8 cellular contexts compared by ENCODE assay signal in the genomic region with DNA sequence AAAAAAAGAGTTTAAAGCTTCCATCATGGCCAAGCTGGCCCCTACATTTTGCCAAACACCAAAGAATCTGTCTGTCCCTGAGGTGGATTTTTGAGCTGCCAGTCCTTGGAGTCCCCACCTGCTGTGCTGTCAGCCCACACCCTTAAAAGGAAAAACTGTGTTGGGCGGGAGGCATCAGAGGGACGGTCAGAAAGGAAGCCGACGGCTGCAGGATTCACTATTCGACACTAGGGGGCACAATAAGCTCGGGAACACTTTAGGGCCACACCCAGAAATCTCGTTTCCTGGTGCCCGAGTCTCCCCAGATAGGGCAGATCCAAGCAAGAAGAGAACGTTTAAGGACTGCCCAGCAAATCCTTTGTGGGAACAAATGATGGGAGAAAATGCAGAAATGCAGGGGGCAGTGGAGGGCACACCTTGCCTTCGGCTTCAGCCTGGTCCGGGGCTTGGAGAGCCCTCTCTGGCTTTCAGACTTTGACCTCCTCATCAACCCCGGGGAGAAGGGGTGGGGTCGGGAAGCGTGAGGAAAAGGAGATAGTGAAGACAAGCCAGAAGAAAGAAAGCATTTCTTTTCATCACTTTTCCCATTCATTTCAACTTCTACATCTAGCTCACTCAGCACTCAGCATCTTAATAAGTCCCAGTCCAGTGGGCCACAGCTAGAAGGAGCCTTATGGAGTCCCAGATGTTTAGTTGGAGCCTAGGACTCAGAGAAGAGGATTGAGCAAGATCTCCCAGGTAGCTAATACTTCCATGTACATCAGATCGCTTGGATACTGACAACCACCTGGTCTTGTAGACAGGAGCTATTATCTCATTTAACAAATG. TPM values are rescaled to one million over a fixed set of nuclear protein-coding genes. Genes with fewer than 3 reads are reported as not detected.
DNase-seq lines count a peak whose midpoint lies in the region; ATAC-seq, FAIRE-seq and TF ChIP-seq lines count a peak whose summit lies in the region.

No MANE protein-coding gene starts in this region.

- peaks cover 0 to 29% of the 10 kb centered on the region in 2 donors for H3K4me1 ChIP-seq in right atrium auricular region

- H3K4me3 Mint-ChIP-seq in T-helper 1 cell treated with Interleukin-12 subunit alpha and Interleukin-12 subunit beta and Interleukin-4 antibody, amounts not matched to agents 30 μg/mL and 1 μg/mL, for 36 hours = peak overlapping the region; percentile 75

- H3K27ac ChIP-seq in angular gyrus (ENCODE audit: low read depth, low read length) (peak overlapping the region; percentile 62), right atrium auricular region (peak overlapping the region; percentile 77 to 90)

- H3K4me3 ChIP-seq in GM08714 (ENCODE audit: low read length) (peak overlapping the region; percentile 48; the same call in 1 of the 2 replicates), right atrium auricular region (peak overlapping the region; percentile 35 to 46)

- H3K36me3 ChIP-seq in right atrium auricular region = no peaks in the 10 kb centered on the region

- DNase-seq in NCI-H1694 (lab: John Stamatoyannopoulos, UW) (peak; percentile 97), right atrium auricular region (ENCODE audit: low spot score) (peak; percentile 96), pulmonary artery endothelial cell (ENCODE audit: low read depth, low spot score) (peak; percentile 70), urothelium cell line (ENCODE audit: low spot score) (peak; percentile 93)

- no peaks in the 10 kb centered on the region for H3K9me3 ChIP-seq in right atrium auricular region

- peaks cover 6% of the 10 kb centered on the region for H3K27me3 Mint-ChIP-seq in T-helper 1 cell treated with Interleukin-12 subunit alpha and Interleukin-12 subunit beta and Interleukin-4 antibody, amounts not matched to agents 30 μg/mL and 1 μg/mL, for 36 hours (ENCODE audit: low read depth)

- H3K9me3 Mint-ChIP-seq in T-helper 1 cell treated with Interleukin-12 subunit alpha and Interleukin-12 subunit beta and Interleukin-4 antibody, amounts not matched to agents 30 μg/mL and 1 μg/mL, for 36 hours = no peaks in the 10 kb centered on the region

- no peaks in the 10 kb centered on the region for H3K36me3 Mint-ChIP-seq in T-helper 1 cell treated with Interleukin-12 subunit alpha and Interleukin-12 subunit beta and Interleukin-4 antibody, amounts not matched to agents 30 μg/mL and 1 μg/mL, for 36 hours (ENCODE audit: low read depth)

- peak; percentile 71 for ATAC-seq in HG02798 (IDR thresholded peaks at IDR 0.05; ENCODE audit: poor library complexity, unreplicated experiment)

- H3K27me3 ChIP-seq in right atrium auricular region = no peaks in the 10 kb centered on the region

- H3K27ac Mint-ChIP-seq in T-helper 1 cell treated with Interleukin-12 subunit alpha and Interleukin-12 subunit beta and Interleukin-4 antibody, amounts not matched to agents 30 μg/mL and 1 μg/mL, for 36 hours = peak overlapping the region; percentile 28

- TF ChIP-seq CTCF in right atrium auricular region (IDR thresholded peaks at IDR 0.05) = peak; percentile 91 to 93

- peaks cover 35% of the 10 kb centered on the region for H3K4me1 Mint-ChIP-seq in T-helper 1 cell treated with Interleukin-12 subunit alpha and Interleukin-12 subunit beta and Interleukin-4 antibody, amounts not matched to agents 30 μg/mL and 1 μg/mL, for 36 hours (ENCODE audit: low read depth)

- FAIRE-seq in urothelium cell line (lab: Jason Lieb, UNC) = no peak

RNA-seq across cellular contexts. Expression of a gene that starts 5.0 kb away (rescaled TPM):
- total RNA-seq in right atrium auricular region (10 to 100 TPM; 10.2 to 13.4 TPM), pulmonary artery endothelial cell (25.2 and 34.1 TPM in 2 replicates)

Comparison
In these comparisons a context has a peak if more than half of its experiments do, and no peak if none do; other contexts are left out.
1. Peak in every context shown above with its lines: DNase-seq, ATAC-seq, H3K4me3 ChIP-seq and H3K27ac ChIP-seq.